11 cellular contexts compared by ENCODE assay signal in genomic region chr4:56183344-56183959, GRCh38.
DNase-seq lines count a peak whose midpoint lies in the region; ATAC-seq and TF ChIP-seq lines count a peak whose summit lies in the region.
"Had no signal": no experiment of that assay in that cellular context is flagged by ENCODE, and none has a peak within 500 bp of the region (broad histone marks: within the 10 kb centered on the region; RNA-seq: fewer than 3 reads in every experiment).

No MANE protein-coding gene starts in this region.

- no peak for TF ChIP-seq POLR2A in stomach (IDR thresholded peaks at IDR 0.05)

- no peak overlapping the region for H3K27ac ChIP-seq in BLaER1
- H3K27ac ChIP-seq in stomach, result no peak overlapping the region

- no peaks in the 10 kb centered on the region for H3K9me3 ChIP-seq in BLaER1
- no peaks in the 10 kb centered on the region for H3K9me3 ChIP-seq in adipocyte (ENCODE audit: control insufficient read depth, low read length)
- H3K9me3 ChIP-seq in stomach, result no peaks in the 10 kb centered on the region

- intact Hi-C loops in stomach (cut with DNase I; ENCODE audit: low total_unique reads), result no loop called here

- no peak for TF ChIP-seq CTCF in stomach (IDR thresholded peaks at IDR 0.05)

- H3K27me3 ChIP-seq in BLaER1 (no peaks in the 10 kb centered on the region), adipocyte (replicated peaks; ENCODE audit: control insufficient read depth, insufficient read depth, low read length) (no peaks in the 10 kb centered on the region), stomach (no peaks in the 10 kb centered on the region), H7 (ENCODE audit: control insufficient read depth, insufficient read depth, low read length) (no peaks in the 10 kb centered on the region)

- H3K36me3 ChIP-seq in BLaER1 (peaks cover 70% of the 10 kb centered on the region), adipocyte (ENCODE audit: control insufficient read depth, insufficient read depth, low read length, severe bottlenecking) (no peaks in the 10 kb centered on the region), stomach (no peaks in the 10 kb centered on the region), H7 (replicated peaks; ENCODE audit: control insufficient read depth, insufficient read depth, low read length) (no peaks in the 10 kb centered on the region)

- H4K20me1 ChIP-seq in BLaER1, result 0 out of 2 replicates have a peak, but pooled peaks cover under 1% of the 10 kb centered on the region

- H3K4me2 ChIP-seq in BLaER1, result peak overlapping the region; percentile 1; the same call in 1 of the 2 replicates

- H3K9ac ChIP-seq in BLaER1, result no peak overlapping the region
- H3K9ac ChIP-seq in adipocyte (ENCODE audit: low read length), result no peak overlapping the region

- ATAC-seq in GM19351 (IDR thresholded peaks at IDR 0.05; ENCODE audit: unreplicated experiment), result peak; percentile 57
- peak; percentile 71 for ATAC-seq in HG03066 (IDR thresholded peaks at IDR 0.05; ENCODE audit: low read depth, unreplicated experiment)
- no peak for ATAC-seq in HG03175 (IDR thresholded peaks at IDR 0.05; ENCODE audit: unreplicated experiment)

- 83 to 89% (median 87%) methylated on average over 11 of the region's 11 CpGs for WGBS in stomach, 5 donors

- DNase-seq in adipocyte (ENCODE audit: low read depth), result peak; percentile 31
- no peak for DNase-seq in stomach
- no peak for DNase-seq in H7
- DNase-seq in GM19240 (ENCODE audit: insufficient read length, low spot score), result no peak
- DNase-seq: activated naive CD4-positive, alpha-beta T cell treated with anti-CD3 and anti-CD28 coated beads, Interleukin-2, amount 50 U/mL, for 16 hours; NCI-H1694; stimulated activated CD4-positive, alpha-beta T cell treated with anti-CD3 and anti-CD28 coated beads, Interleukin-12 subunit alpha, Interleukin-12 subunit beta, amount 100 ng/mL, for 4 hours had no signal

- H3K4me3 ChIP-seq in BLaER1 (no peak overlapping the region), adipocyte (ENCODE audit: low read length) (no peak overlapping the region), stomach (no peak overlapping the region), H7 (ENCODE audit: insufficient read depth, low read depth, low read length) (no peak overlapping the region)

- H3K4me1 ChIP-seq in BLaER1 (peaks cover 12% of the 10 kb centered on the region; the same call in 1 of the 2 replicates), adipocyte (ENCODE audit: control insufficient read depth, insufficient read depth, low read length) (no peaks in the 10 kb centered on the region), stomach (peaks cover 0 to 10% (median 0%) of the 10 kb centered on the region in 4 donors)

- no peak for TF ChIP-seq EP300 in stomach (IDR thresholded peaks at IDR 0.05)
